ENCODE assay signal across 1 cellular context in genomic region chr9:128588581-128589233, GRCh38.
TF ChIP-seq lines count a peak whose summit lies in the region.

No MANE protein-coding gene starts in this region.

TF ChIP-seq in HEK293, 187 proteins besides CTCF, POLR2A, EP300 and RAD21:
- TF ChIP-seq SCRT2 (tag by site-specific recombination; IDR thresholded peaks at IDR 0.05) (0 out of 2 replicates have a peak, but pooled peaks have one; percentile 42), ZNF423 (tag by site-specific recombination; IDR thresholded peaks at IDR 0.05) (no peak)
